ENCODE assay signal across 8 cellular contexts in genomic region chr19:29845576-29846176, GRCh38. TPM values are rescaled to one million over a fixed set of nuclear protein-coding genes. Genes with fewer than 3 reads are reported as not detected.
DNase-seq lines count a peak whose midpoint lies in the region; ATAC-seq and TF ChIP-seq lines count a peak whose summit lies in the region.

No MANE protein-coding gene starts in this region.

- H3K4me3 ChIP-seq in WI38 (ENCODE audit: low read depth, low read length): peak overlapping the region; percentile 58
- peak overlapping the region; percentile 64 to 67 for H3K4me3 ChIP-seq in tibial artery

- intact Hi-C loops in tibial artery (cut with DNase I; ENCODE audit: low total_unique reads): loop anchor here (2.0 kb wide), 1 partner anchor 35 kb away; the partner anchor contains the start of gene CCNE1

- H3K9me3 Mint-ChIP-seq in endothelial cell (ENCODE audit: unreplicated experiment) (no peaks in the 10 kb centered on the region), naive B cell (peaks cover 0 to 4% (median 0%) of the 10 kb centered on the region in 7 donors)

- TF ChIP-seq CTCF in GM10266 (IDR thresholded peaks at IDR 0.05; ENCODE audit: control insufficient read depth, insufficient read depth, low read depth, missing control alignments) (no peak), WI38 (IDR thresholded peaks at IDR 0.05; ENCODE audit: low read depth, low read length) (no peak), endothelial cell (IDR thresholded peaks at IDR 0.05; ENCODE audit: unreplicated experiment) (no peak), tibial artery (IDR thresholded peaks at IDR 0.05) (no peak)

- peak in 1 of 2 donors; percentile 9 for ATAC-seq in naive B cell (ENCODE audit: low read depth in 2 of 2)

- peak; percentile 34 for DNase-seq in GM10266 (ENCODE audit: extremely low spot score)
- DNase-seq in LHCN-M2 (ENCODE audit: low read depth): peak; percentile 17
- no peak for DNase-seq in endothelial cell (ENCODE audit: low spot score)
- DNase-seq in naive B cell: no peak
- no peak for DNase-seq in tibial artery
- no peak for DNase-seq in retina
- no peak for DNase-seq in NCI-H510A (lab: John Stamatoyannopoulos, UW)

- peaks cover 0 to 3% of the 10 kb centered on the region in 2 donors for H3K27me3 ChIP-seq in tibial artery

- H3K9me3 ChIP-seq in tibial artery: no peaks in the 10 kb centered on the region

- H3K4me3 Mint-ChIP-seq in endothelial cell (ENCODE audit: unreplicated experiment): peak overlapping the region; percentile 94
- H3K4me3 Mint-ChIP-seq in naive B cell: peak overlapping the region; percentile 90 to 98 (median 94)

- peak overlapping the region; percentile 66 to 76 for H3K27ac ChIP-seq in tibial artery

- H3K4me1 ChIP-seq in tibial artery: peaks cover 0 to 25% (median 19%) of the 10 kb centered on the region in 4 donors

- H3K27ac Mint-ChIP-seq in endothelial cell (ENCODE audit: unreplicated experiment) (peak overlapping the region; percentile 9), naive B cell (peak overlapping the region; percentile 65 to 98 (median 92))

- H3K36me3 Mint-ChIP-seq in endothelial cell (ENCODE audit: low read depth, unreplicated experiment): no peaks in the 10 kb centered on the region
- H3K36me3 Mint-ChIP-seq in naive B cell: no peaks in the 10 kb centered on the region

- no peaks in the 10 kb centered on the region for H3K36me3 ChIP-seq in tibial artery

- H3K27me3 Mint-ChIP-seq in endothelial cell (ENCODE audit: unreplicated experiment): peaks cover 9% of the 10 kb centered on the region
- H3K27me3 Mint-ChIP-seq in naive B cell: peaks cover 16 to 34% (median 32%) of the 10 kb centered on the region in 3 donors

- H3K4me1 Mint-ChIP-seq in endothelial cell (ENCODE audit: unreplicated experiment) (peaks cover 6% of the 10 kb centered on the region), naive B cell (peaks cover 12 to 21% (median 12%) of the 10 kb centered on the region in 3 donors)

RNA-seq across cellular contexts. Expression of gene CCNE1, which starts 33.9 kb away (rescaled TPM):
- total RNA-seq in LHCN-M2 (2014; rRNA removed) (17.1 and 19.4 TPM in 2 replicates), endothelial cell (ENCODE audit: unreplicated experiment) (2.3 TPM)
- 6.8 TPM for polyA plus RNA-seq in LHCN-M2 (2012)
- polyA plus RNA-seq in naive B cell (ENCODE audit: low read depth in 6 of 6): not detected

Comparison
In these comparisons a context has a peak if more than half of its experiments do, and no peak if none do; other contexts are left out.
1. DNase-seq: peak in GM10266 (single experiment) and LHCN-M2 (single experiment); none in endothelial cell (single experiment), naive B cell (single experiment), tibial artery (0 of 2), retina (single experiment) and NCI-H510A (single experiment).